In genomic region chr17:67246398-67246647, GRCh38 we compare ENCODE assay signal across 8 cellular contexts. TPM values are rescaled to one million over a fixed set of nuclear protein-coding genes. Genes with fewer than 3 reads are reported as not detected.
DNase-seq lines count a peak whose midpoint lies in the region; ATAC-seq and TF ChIP-seq lines count a peak whose summit lies in the region.

No MANE protein-coding gene starts in this region.

- H3K18ac ChIP-seq in H9 (ENCODE audit: insufficient read length, low read depth, low read length) = no peak overlapping the region

- H3K4me3 ChIP-seq in skeletal muscle satellite cell (ENCODE audit: low read length) = peak overlapping the region; percentile 84

- H3T11ph ChIP-seq in H9 (ENCODE audit: low read length) = no peak overlapping the region

- H4K5ac ChIP-seq in H9 (ENCODE audit: insufficient read length, low read depth, low read length) = no peak overlapping the region

- H3K27ac ChIP-seq in H9 (ENCODE audit: insufficient read length, low read depth, low read length) = no peak overlapping the region
- peak overlapping the region; percentile 86 for H3K27ac ChIP-seq in foreskin keratinocyte

- H4K91ac ChIP-seq in H9 (ENCODE audit: insufficient read length, low read depth, low read length) = no peak overlapping the region

- no peak overlapping the region for H2AFZ ChIP-seq in H9 (ENCODE audit: low read length)

- H3K36me3 ChIP-seq in skeletal muscle satellite cell (ENCODE audit: insufficient read depth, low read length) = no peaks in the 10 kb centered on the region

- H3K27ac Mint-ChIP-seq in H9 (peak overlapping the region in 2 of 3 experiments; percentile 29 to 77; a peak in 1 of 7 replicates), T-helper 17 cell (peak overlapping the region; percentile 86)

- H3K4ac ChIP-seq in H9 (ENCODE audit: low read depth, low read length) = no peak overlapping the region

- H4K8ac ChIP-seq in H9 (replicated peaks; ENCODE audit: insufficient read length, low read depth, low read length) = no peak overlapping the region

- H3K4me2 ChIP-seq in H9 (ENCODE audit: insufficient read depth, insufficient read length, low read length) (peak overlapping the region; percentile 80), skeletal muscle satellite cell (ENCODE audit: low read length) (peak overlapping the region; percentile 85)

- no peaks in the 10 kb centered on the region for H3K9me3 ChIP-seq in H9 (ENCODE audit: control insufficient read depth, low read depth, low read length)
- no peaks in the 10 kb centered on the region for H3K9me3 ChIP-seq in T-helper 17 cell (ENCODE audit: control insufficient read depth, low read length, poor library complexity, severe bottlenecking)
- H3K9me3 ChIP-seq in skeletal muscle satellite cell (replicated peaks; ENCODE audit: low read length) = no peaks in the 10 kb centered on the region

- TF ChIP-seq CTCF in H9 (conservative IDR thresholded peaks at IDR 0.05) = no peak
- TF ChIP-seq CTCF in foreskin keratinocyte (conservative IDR thresholded peaks at IDR 0.05) = no peak

- H3K4me3 Mint-ChIP-seq in H9 (peak overlapping the region; percentile 83 to 87), T-helper 17 cell (peak overlapping the region; percentile 88)

- H2BK15ac ChIP-seq in H9 (ENCODE audit: low read depth, low read length) = no peak overlapping the region; the same call in 1 of the 2 replicates

- DNase-seq in H9 = no peak
- no peak for DNase-seq in T-helper 17 cell
- DNase-seq in foreskin keratinocyte = no peak
- no peak for DNase-seq in GOT3 (lab: John Stamatoyannopoulos, UW)
- DNase-seq in HK-2 (ENCODE audit: unreplicated experiment) = no peak
- DNase-seq in mesenteric fat pad (ENCODE audit: low spot score) = no peak
- no peak for DNase-seq in left lobe of liver (ENCODE audit: low spot score)

- no peaks in the 10 kb centered on the region for H4K20me1 ChIP-seq in H9 (ENCODE audit: control insufficient read depth, insufficient read depth, insufficient read length)

- H2BK12ac ChIP-seq in H9 (ENCODE audit: insufficient read length, low read depth, low read length) = no peak overlapping the region

- H3K36me3 Mint-ChIP-seq in H9 (ENCODE audit: insufficient read depth in 1 of 3, low read depth in 3 of 3) = peaks cover 0 to 15% (median 10%) of the 10 kb centered on the region in 3 experiments; a peak in 4 of 7 replicates
- no peaks in the 10 kb centered on the region for H3K36me3 Mint-ChIP-seq in T-helper 17 cell (ENCODE audit: low read depth)

- H3K23ac ChIP-seq in H9 (ENCODE audit: insufficient read length, low read depth, low read length) = no peak overlapping the region

- H3K9ac ChIP-seq in H9 (ENCODE audit: extremely low read depth, insufficient read length, low read length) (peak overlapping the region; percentile 66), skeletal muscle satellite cell (ENCODE audit: low read depth, low read length) (peak overlapping the region; percentile 92)

- no peaks in the 10 kb centered on the region for H3K27me3 Mint-ChIP-seq in H9 (ENCODE audit: low read depth)
- no peaks in the 10 kb centered on the region for H3K27me3 Mint-ChIP-seq in T-helper 17 cell

- WGBS in H9 (ENCODE audit: extremely low coverage, insufficient read length, low lambda C conversion rate) = no CpG with 5 or more reads among the region's 8 CpGs

- no peak overlapping the region for H2AK5ac ChIP-seq in H9 (ENCODE audit: insufficient read length, low read length)

- H3K4me1 Mint-ChIP-seq in H9 = peaks cover 26% of the 10 kb centered on the region in 2 experiments
- H3K4me1 Mint-ChIP-seq in T-helper 17 cell = peaks cover 34% of the 10 kb centered on the region

- no peak overlapping the region for H3K56ac ChIP-seq in H9 (ENCODE audit: insufficient read length, low read depth, low read length)

- no peaks in the 10 kb centered on the region; the same call in 1 of the 2 replicates for H3K79me2 ChIP-seq in H9 (ENCODE audit: insufficient read depth, low read length)

- H3K14ac ChIP-seq in H9 (ENCODE audit: insufficient read depth, low read length) = peak overlapping the region; percentile 82; the same call in 1 of the 2 replicates

- no peaks in the 10 kb centered on the region; a peak in 1 of 5 replicates for H3K9me3 Mint-ChIP-seq in H9

- H2BK20ac ChIP-seq in H9 (ENCODE audit: low read depth, low read length, poor library complexity, severe bottlenecking) = no peak overlapping the region

- H3K23me2 ChIP-seq in H9 (ENCODE audit: insufficient read length, low read depth, low read length, poor library complexity, severe bottlenecking) = peaks cover 10% of the 10 kb centered on the region

- peak; percentile 4 for ATAC-seq in T-helper 17 cell
- ATAC-seq in foreskin keratinocyte = no peak
- ATAC-seq in left lobe of liver = no peak

- no peaks in the 10 kb centered on the region; the same call in 1 of the 2 replicates for H3K4me1 ChIP-seq in H9 (ENCODE audit: insufficient read depth, low read length)
- H3K4me1 ChIP-seq in foreskin keratinocyte = peaks cover 11% of the 10 kb centered on the region
- peaks cover 15% of the 10 kb centered on the region for H3K4me1 ChIP-seq in skeletal muscle satellite cell (ENCODE audit: control insufficient read depth, insufficient read depth, low read length)

- H3K27me3 ChIP-seq in H9 (ENCODE audit: insufficient read depth, low read length) (no peaks in the 10 kb centered on the region), foreskin keratinocyte (no peaks in the 10 kb centered on the region), skeletal muscle satellite cell (ENCODE audit: control insufficient read depth, insufficient read depth, low read length) (no peaks in the 10 kb centered on the region)

- no peaks in the 10 kb centered on the region for H3K79me1 ChIP-seq in H9 (ENCODE audit: insufficient read depth, low read depth, low read length, poor library complexity, severe bottlenecking)

- H2BK120ac ChIP-seq in H9 (ENCODE audit: low read depth, low read length, poor library complexity, severe bottlenecking) = no peak overlapping the region

- H2BK5ac ChIP-seq in H9 (ENCODE audit: insufficient read length, low read length) = no peak overlapping the region

RNA-seq across cellular contexts. Expression of gene HELZ, which starts 1.3 kb away (rescaled TPM):
- total RNA-seq in H9 (2021) = 49.3 and 49.8 TPM in 2 replicates
- 100 to 1,000 TPM; 124 to 164 TPM for total RNA-seq in T-helper 17 cell
- total RNA-seq in foreskin keratinocyte = 25.5 and 30.2 TPM in 2 replicates
- 2.1 and 2.3 TPM in 2 replicates for polyA plus RNA-seq in foreskin keratinocyte
- total RNA-seq in skeletal muscle satellite cell (2012; rRNA removed) = 29.4 and 36.5 TPM in 2 replicates
- 68.8 TPM for total RNA-seq in mesenteric fat pad
- 31.7 TPM for total RNA-seq in left lobe of liver
